28 cellular contexts compared by ENCODE assay signal in genomic region chr6:159992366-159992765, GRCh38.
"Had no signal": no experiment of that assay in that cellular context is flagged by ENCODE, and none has a peak within 500 bp of the region (broad histone marks: within the 10 kb centered on the region; RNA-seq: fewer than 3 reads in every experiment).

No MANE protein-coding gene starts in this region.

- H3K4me3 Mint-ChIP-seq: activated CD8-positive, alpha-beta T cell treated with anti-CD3 and anti-CD28 coated beads for 36 hours; activated naive CD4-positive, alpha-beta T cell treated with anti-CD3 and anti-CD28 coated beads for 36 hours; activated T-cell treated with anti-CD3 and anti-CD28 coated beads, Interleukin-2, amount 50 U/mL, for 24 hours had no signal

- H3K9me3 ChIP-seq: body of pancreas, MG63 had no signal

- H3K27ac ChIP-seq: adrenal gland, body of pancreas, SK-N-MC, WERI-Rb-1 had no signal

- H3K27ac Mint-ChIP-seq: activated naive CD4-positive, alpha-beta T cell treated with anti-CD3 and anti-CD28 coated beads for 36 hours; activated naive CD4-positive, alpha-beta T cell treated with anti-CD3 and anti-CD28 coated beads, Interleukin-2, amount 50 U/mL, for 72 hours had no signal

- ATAC-seq: activated CD8-positive, alpha-beta T cell treated with anti-CD3 and anti-CD28 coated beads for 36 hours; activated naive CD4-positive, alpha-beta T cell treated with anti-CD3 and anti-CD28 coated beads, Interleukin-2, amount 50 U/mL, for 72 hours; body of pancreas had no signal

- H3K27me3 ChIP-seq: adrenal gland, body of pancreas, MG63 had no signal

- H3K27me3 Mint-ChIP-seq: activated CD8-positive, alpha-beta T cell treated with anti-CD3 and anti-CD28 coated beads for 36 hours; activated T-cell treated with anti-CD3 and anti-CD28 coated beads, Interleukin-2, amount 50 U/mL, for 24 hours had no signal

- H3K4me3 ChIP-seq: adrenal gland, body of pancreas, MG63, SK-N-MC had no signal

- DNase-seq: activated CD4-positive, alpha-beta T cell treated with anti-CD3 and anti-CD28 coated beads for 1 hour; activated CD4-positive, alpha-beta T cell treated with anti-CD3 and anti-CD28 coated beads for 48 hours; activated CD4-positive, CD25-positive, alpha-beta regulatory T cell; activated CD8-positive, alpha-beta T cell treated with anti-CD3 and anti-CD28 coated beads for 36 hours; activated gamma-delta T cell treated with Interleukin-2 at 50 U/mL for 16 hours; activated naive CD4-positive, alpha-beta T cell treated with anti-CD3 and anti-CD28 coated beads for 36 hours; activated T-cell treated with anti-CD3 and anti-CD28 coated beads, Interleukin-2, amount 50 U/mL, for 24 hours; adrenal gland; body of pancreas; caudate nucleus; cerebellar nuclear complex; Kasumi-1; KG1; MG63; MV-4-11; NCI-H1092; NCI-H1436 treated with DMSO at 0.1 percent for 48 hours; NCI-H1694 treated with DMSO at 0.1 percent for 48 hours; NCI-H2029; NCI-H2171; NCI-H510A; NCI-H526; NCI-H748 treated with DMSO at 0.1 percent for 48 hours; Right ventricle myocardium superior; T1000; WERI-Rb-1 had no signal
